16 cellular contexts compared by ENCODE assay signal in the genomic region with DNA sequence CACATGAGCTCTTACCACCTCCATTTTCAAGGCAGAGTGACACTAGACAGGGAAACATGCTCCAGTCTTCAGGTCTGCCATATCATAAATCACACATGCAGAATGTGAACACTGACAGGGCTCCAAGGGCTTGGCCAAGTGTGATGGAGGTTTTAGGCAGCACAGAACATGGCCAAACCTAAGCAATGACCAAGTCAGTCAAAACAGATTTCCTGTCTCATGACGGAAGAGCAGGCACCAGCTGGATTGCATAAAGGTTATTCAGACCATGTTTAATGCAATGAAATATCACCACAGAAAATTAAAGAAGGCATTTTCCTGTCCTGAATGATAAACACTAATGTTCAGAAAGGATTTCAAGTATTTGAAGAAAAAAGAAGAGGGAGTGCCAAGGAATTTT.
A peak's percentile ranks its signal among the peaks of the same experiment; 100 is the strongest.
DNase-seq lines count a peak whose midpoint lies in the region; ATAC-seq and TF ChIP-seq lines count a peak whose summit lies in the region.
"Had no signal": no experiment of that assay in that cellular context is flagged by ENCODE, and none has a peak within 500 bp of the region (broad histone marks: within the 10 kb centered on the region; RNA-seq: fewer than 3 reads in every experiment).

No MANE protein-coding gene starts in this region.

- H3K4me3 ChIP-seq in SK-N-SH (ENCODE audit: low read depth in 2 of 2, low read length in 1 of 2): no peak overlapping the region
- H3K4me3 ChIP-seq in fibroblast of mammary gland (ENCODE audit: control insufficient read depth, low read depth, low read length): no peak overlapping the region
- no peak overlapping the region for H3K4me3 ChIP-seq in psoas muscle
- H3K4me3 ChIP-seq in Karpas-422 (ENCODE audit: low read length): no peak overlapping the region
- H3K4me3 ChIP-seq: A549, SJCRH30 had no signal

- H2AFZ ChIP-seq in SK-N-SH (ENCODE audit: low read depth): peak overlapping the region; percentile 12; the same call in 1 of the 2 replicates
- H2AFZ ChIP-seq in Karpas-422 (ENCODE audit: low read length): no peak overlapping the region

- peak; percentile 74 for DNase-seq in EH (ENCODE audit: low read depth)
- no peak for DNase-seq in SK-N-SH
- DNase-seq in fibroblast of mammary gland (ENCODE audit: low read depth): peak; percentile 54
- DNase-seq in psoas muscle: no peak
- DNase-seq in GM19240 (ENCODE audit: insufficient read length, low spot score): no peak
- DNase-seq in Karpas-422: no peak
- DNase-seq: AML-193; CD4-positive, CD25-positive, alpha-beta regulatory T cell; DMS79 treated with DMSO at 0.1 percent for 48 hours; GDM1; NCI-H146; NCI-H2081 treated with DMSO at 0.1 percent for 48 hours; NCI-H524; SJCRH30 had no signal

- 24% methylated on average over 1 of the region's 1 CpG for WGBS in SK-N-SH (ENCODE audit: low lambda C conversion rate)
- WGBS in psoas muscle, 3 donors: 9 to 26% (median 17%) methylated on average over 1 of the region's 1 CpG

- peaks cover 2 to 10% of the 10 kb centered on the region in 2 experiments; a peak in 2 of 4 replicates for H3K4me1 ChIP-seq in SK-N-SH (ENCODE audit: control insufficient read depth in 1 of 2, insufficient read depth in 2 of 2, low read depth in 1 of 2, low read length in 1 of 2)
- peaks cover 3% of the 10 kb centered on the region for H3K4me1 ChIP-seq in psoas muscle
- peaks cover 7% of the 10 kb centered on the region for H3K4me1 ChIP-seq in Karpas-422 (ENCODE audit: low read length)
- H3K4me1 ChIP-seq: A549, SJCRH30 had no signal

- H3K27ac ChIP-seq in SK-N-SH (ENCODE audit: low read depth in 2 of 2, low read length in 1 of 2): peak overlapping the region; percentile 32 to 77; a peak in 2 of 4 replicates
- peak overlapping the region; percentile 17 for H3K27ac ChIP-seq in psoas muscle
- no peak overlapping the region for H3K27ac ChIP-seq in Karpas-422 (ENCODE audit: low read length)
- H3K27ac ChIP-seq: A549, SJCRH30 had no signal

- TF ChIP-seq EP300 in SK-N-SH (IDR thresholded peaks at IDR 0.05; ENCODE audit: borderline replicate concordance in 1 of 2, low read depth in 1 of 2, low read length in 1 of 2): peak; percentile 73 to 78; a peak in 3 of 4 replicates

- H3K9me3 ChIP-seq in SK-N-SH (no peaks in the 10 kb centered on the region), psoas muscle (no peaks in the 10 kb centered on the region), Karpas-422 (ENCODE audit: low read length) (no peaks in the 10 kb centered on the region)
- H3K9me3 ChIP-seq: A549, SJCRH30 had no signal

- ATAC-seq in psoas muscle (peak; percentile 71 to 75 (median 74)), HG03439 (IDR thresholded peaks at IDR 0.05; ENCODE audit: unreplicated experiment) (no peak)
- ATAC-seq: A549 had no signal

- no peaks in the 10 kb centered on the region for H4K20me1 ChIP-seq in SK-N-SH (ENCODE audit: insufficient read depth)
- H4K20me1 ChIP-seq in Karpas-422 (ENCODE audit: insufficient read depth, low read depth, low read length): no peaks in the 10 kb centered on the region

- H3K4me2 ChIP-seq in SK-N-SH: no peak overlapping the region
- no peak overlapping the region for H3K4me2 ChIP-seq in Karpas-422 (ENCODE audit: low read depth, low read length, poor library complexity, severe bottlenecking)
- H3K4me2 ChIP-seq: A549 had no signal

- H3K27me3 ChIP-seq in SK-N-SH (ENCODE audit: insufficient read depth) (no peaks in the 10 kb centered on the region), psoas muscle (ENCODE audit: insufficient read depth in 3 of 3, low read length in 2 of 3) (no peaks in the 10 kb centered on the region), Karpas-422 (ENCODE audit: low read length) (no peaks in the 10 kb centered on the region)
- H3K27me3 ChIP-seq: SJCRH30 had no signal

- H3K36me3 ChIP-seq in SK-N-SH (replicated peaks in 1 of 2; ENCODE audit: control insufficient read depth in 1 of 2, insufficient read depth in 2 of 2, low read length in 1 of 2) (no peaks in the 10 kb centered on the region), psoas muscle (ENCODE audit: insufficient read depth in 1 of 2, low read depth in 1 of 2) (no peaks in the 10 kb centered on the region), Karpas-422 (ENCODE audit: insufficient read depth, low read length) (no peaks in the 10 kb centered on the region)
- H3K36me3 ChIP-seq: SJCRH30 had no signal

- H3K79me2 ChIP-seq in SK-N-SH (ENCODE audit: insufficient read depth): no peaks in the 10 kb centered on the region
- H3K79me2 ChIP-seq in Karpas-422 (ENCODE audit: low read length): no peaks in the 10 kb centered on the region

- POLR2A ChIA-PET in SK-N-SH (lab: Yijun Ruan, JAX): no interaction called here

- no peak for TF ChIP-seq CTCF in SK-N-SH (IDR thresholded peaks at IDR 0.05)
- no peak for TF ChIP-seq CTCF in fibroblast of mammary gland (conservative IDR thresholded peaks at IDR 0.05; ENCODE audit: control insufficient read depth, insufficient read depth, low read depth, low read length)
- no peak for TF ChIP-seq CTCF in psoas muscle (IDR thresholded peaks at IDR 0.05)

- TF ChIP-seq RAD21 in SK-N-SH (IDR thresholded peaks at IDR 0.05; ENCODE audit: low read length): no peak

- H3K9me2 ChIP-seq in SK-N-SH: no peaks in the 10 kb centered on the region
- no peaks in the 10 kb centered on the region for H3K9me2 ChIP-seq in Karpas-422 (replicated peaks; ENCODE audit: insufficient read depth, low read length)

- intact Hi-C loops in psoas muscle (cut with DNase I): no loop called here

- CTCF ChIA-PET in SK-N-SH (lab: Yijun Ruan, JAX): interaction anchor here (1.0 kb wide), 1 partner anchor 13 kb away, joined by 5 read pairs; no protein-coding TSS in a partner anchor

- H3K9ac ChIP-seq in SK-N-SH (no peak overlapping the region), Karpas-422 (ENCODE audit: low read length) (no peak overlapping the region)

- peaks cover 5% of the 10 kb centered on the region for H3F3A ChIP-seq in SK-N-SH (replicated peaks; ENCODE audit: insufficient read depth)

TF ChIP-seq in SK-N-SH, 30 proteins besides CTCF, POLR2A, EP300 and RAD21 (continues in another document):
- no peak for TF ChIP-seq GATA2 (CRISPR knock-in tag; IDR thresholded peaks at IDR 0.05)
- TF ChIP-seq GABPA (IDR thresholded peaks at IDR 0.05; ENCODE audit: low read depth): no peak
- no peak for TF ChIP-seq EZH2phosphoT487 (IDR thresholded peaks at IDR 0.05; ENCODE audit: borderline replicate concordance, low read depth)
- 0 out of 2 replicates have a peak, but pooled peaks have one; percentile 6 for TF ChIP-seq FOSL2 (IDR thresholded peaks at IDR 0.05; ENCODE audit: borderline replicate concordance, low read depth)
- TF ChIP-seq TCF12 (IDR thresholded peaks at IDR 0.05): peak; percentile 94
- peak; percentile 38; the same call in 1 of the 2 replicates for TF ChIP-seq JUND (IDR thresholded peaks at IDR 0.05)
- TF ChIP-seq RCOR1 (IDR thresholded peaks at IDR 0.05; ENCODE audit: low read length): 0 out of 2 replicates have a peak, but pooled peaks have one; percentile 40
- TF ChIP-seq PBX3 (IDR thresholded peaks at IDR 0.05): peak; percentile 95
- TF ChIP-seq, protein P1, sequence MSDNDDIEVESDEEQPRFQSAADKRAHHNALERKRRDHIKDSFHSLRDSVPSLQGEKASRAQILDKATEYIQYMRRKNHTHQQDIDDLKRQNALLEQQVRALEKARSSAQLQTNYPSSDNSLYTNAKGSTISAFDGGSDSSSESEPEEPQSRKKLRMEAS (IDR thresholded peaks at IDR 0.05; ENCODE audit: low read depth): 0 out of 2 replicates have a peak, but pooled peaks have one; percentile 25
- no peak for TF ChIP-seq SMC3 (IDR thresholded peaks at IDR 0.05; ENCODE audit: low read depth, low read length)
- 0 out of 2 replicates have a peak, but pooled peaks have one; percentile 45 for TF ChIP-seq SIN3A (IDR thresholded peaks at IDR 0.05; ENCODE audit: borderline replicate concordance, low read depth, low read length)
- TF ChIP-seq REST (IDR thresholded peaks at IDR 0.05; ENCODE audit: low read depth, low read length): no peak
- peak; percentile 47; the same call in 1 of the 2 replicates for TF ChIP-seq TEAD4 (IDR thresholded peaks at IDR 0.05; ENCODE audit: borderline replicate concordance, insufficient read depth)
- TF ChIP-seq FOXM1 (IDR thresholded peaks at IDR 0.05; ENCODE audit: low read depth): no peak; the same call in 1 of the 2 replicates
- TF ChIP-seq POLR2AphosphoS5 (IDR thresholded peaks at IDR 0.05; ENCODE audit: low read depth, low read length): peak; percentile 76

Comparison
In these comparisons a context has a peak if more than half of its experiments do, and no peak if none do; other contexts are left out.
1. DNase-seq: peak in EH (single experiment) and fibroblast of mammary gland (single experiment); none in SK-N-SH (single experiment), psoas muscle (0 of 2), GM19240 (single experiment) and Karpas-422 (single experiment).